Comparison of ENCODE assay signal across 1 cellular context in the genomic region with DNA sequence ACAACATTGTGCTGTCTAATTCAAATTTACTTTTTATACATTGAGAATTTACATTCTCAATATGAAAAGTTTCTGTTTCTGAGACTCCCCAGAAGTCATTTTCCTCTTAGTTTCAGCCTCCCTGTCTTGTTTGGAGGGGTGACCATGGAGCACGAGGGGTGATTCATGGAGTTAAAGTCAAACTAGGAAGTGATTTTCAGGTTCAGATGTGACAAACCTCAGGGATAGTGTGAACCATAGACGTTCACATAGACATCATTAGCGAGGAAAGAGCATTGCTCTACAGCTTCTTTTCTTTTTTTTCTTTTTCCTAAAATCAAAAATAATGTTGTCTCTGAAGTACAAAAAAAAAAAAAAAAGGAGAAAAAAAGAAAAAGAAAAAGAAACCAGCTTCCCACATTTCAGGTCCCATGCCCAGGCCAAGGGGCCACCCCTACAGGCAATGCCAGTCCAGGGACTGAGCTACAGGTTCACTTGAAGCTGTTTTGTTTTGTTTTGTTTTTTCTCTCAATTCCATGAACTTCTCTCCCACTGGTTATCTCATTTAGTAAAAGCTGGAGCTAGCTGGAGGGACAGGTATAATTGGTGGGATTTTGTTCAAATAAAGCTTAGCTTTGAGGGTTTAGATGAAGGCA.
TF ChIP-seq lines count a peak whose summit lies in the region.

No MANE protein-coding gene starts in this region.

TF ChIP-seq in IMR-90, 13 proteins besides CTCF, POLR2A, EP300 and RAD21:
- TF ChIP-seq MAFK (IDR thresholded peaks at IDR 0.05; ENCODE audit: low read depth, low read length) = no peak
- TF ChIP-seq RCOR1 (IDR thresholded peaks at IDR 0.05; ENCODE audit: insufficient replicate concordance, low read length) = no peak
